8 cellular contexts compared by ENCODE assay signal in the genomic region with DNA sequence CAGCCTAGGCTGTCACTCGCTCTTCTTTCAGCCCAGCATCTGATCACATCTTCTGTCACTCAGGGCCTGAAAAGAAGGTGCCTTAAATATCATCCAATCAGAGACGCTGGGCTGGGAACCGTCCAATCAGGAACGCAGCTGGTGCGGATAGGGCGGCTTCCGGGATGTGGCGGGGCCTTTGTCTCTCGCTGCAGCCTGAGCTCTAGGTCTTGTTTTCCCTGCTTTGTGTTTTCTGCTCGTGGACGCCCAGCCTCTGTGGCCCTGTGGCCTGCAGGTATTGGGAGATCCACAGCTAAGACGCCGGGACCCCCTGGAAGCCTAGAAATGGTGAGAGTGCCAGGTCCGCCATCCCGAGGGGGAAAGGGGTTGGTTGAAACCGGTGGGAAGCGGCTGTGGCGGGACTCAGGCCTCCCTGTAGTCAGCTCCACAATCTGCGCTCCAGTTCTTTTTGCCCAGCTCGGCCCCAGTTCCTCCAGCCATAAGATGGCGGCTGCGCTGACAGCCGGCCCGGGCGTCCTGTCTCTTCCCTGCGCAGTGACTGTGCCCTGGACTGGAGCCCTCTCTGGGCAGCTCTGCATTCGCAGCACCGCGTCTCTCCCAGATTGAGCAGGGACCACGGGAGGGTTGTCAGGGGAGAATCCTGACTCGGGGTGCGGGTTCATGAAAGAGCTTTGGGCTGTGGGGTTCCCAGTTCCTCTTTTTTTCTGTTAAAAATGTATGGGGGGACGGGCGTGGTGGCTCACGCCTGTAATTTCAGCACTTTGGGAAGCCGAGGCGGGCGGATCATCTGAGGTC. TPM values are rescaled to one million over a fixed set of nuclear protein-coding genes. Genes with fewer than 3 reads are reported as not detected.
DNase-seq lines count a peak whose midpoint lies in the region; ATAC-seq, FAIRE-seq and TF ChIP-seq lines count a peak whose summit lies in the region.

A gene (plus strand): TSS at position 175 of the 795 bp plus-strand sequence. CDS start 150 bp downstream, at position 325.

- peaks cover 2% of the 10 kb centered on the region for H3K9me3 ChIP-seq in mammary epithelial cell (replicated peaks; ENCODE audit: insufficient read depth, low read length)
- peaks cover 1% of the 10 kb centered on the region for H3K9me3 ChIP-seq in small intestine (ENCODE audit: control insufficient read depth, low read depth)

- H3K79me2 ChIP-seq in mammary epithelial cell (ENCODE audit: insufficient read depth, low read length) = peaks cover 24% of the 10 kb centered on the region

- BruUV-seq in mammary epithelial cell (replicated peaks; lab: Mats Ljungman, UMichigan) = TSS peak; percentile 49

- peak within 1 kb of the TSS; percentile 99 for H2AFZ ChIP-seq in mammary epithelial cell (ENCODE audit: low read depth, low read length)

- CTCF ChIA-PET in mammary epithelial cell (lab: Charles Lee; ENCODE audit: low non-redundant PET) = interaction anchor here (0.7 kb wide), 1 partner anchor 560 kb away, joined by 3 read pairs; no protein-coding TSS in a partner anchor

- no peaks in the 10 kb centered on the region for H3K36me3 ChIP-seq in mammary epithelial cell (ENCODE audit: insufficient read depth, low read length)
- no peaks in the 10 kb centered on the region for H3K36me3 ChIP-seq in small intestine (ENCODE audit: control insufficient read depth in 2 of 2, insufficient read depth in 2 of 2, low read length in 2 of 2)

- peak within 1 kb of the TSS; percentile 83 for H3K4me2 ChIP-seq in mammary epithelial cell (ENCODE audit: insufficient read depth, low read depth, low read length)

- peak; percentile 44 for TF ChIP-seq POLR2A in GM15510 (IDR thresholded peaks at IDR 0.05; ENCODE audit: borderline replicate concordance, extremely low read depth, insufficient read length)

- peak; percentile 97 for ATAC-seq in HG02852 (IDR thresholded peaks at IDR 0.05; ENCODE audit: unreplicated experiment)

- H3K27me3 ChIP-seq in mammary epithelial cell (ENCODE audit: insufficient read depth, low read length) (no peaks in the 10 kb centered on the region), small intestine (ENCODE audit: control insufficient read depth in 2 of 2, insufficient read depth in 2 of 2, low read length in 2 of 2) (no peaks in the 10 kb centered on the region)

- FAIRE-seq in small intestine (lab: Jason Lieb, UNC) = no peak

- H3K4me3 ChIP-seq in WI38 (ENCODE audit: low read depth, low read length) (peak within 1 kb of the TSS; percentile 83), mammary epithelial cell (replicated peaks in 1 of 3; ENCODE audit: insufficient read depth in 1 of 3, low read depth in 2 of 3, low read length in 3 of 3) (peak within 1 kb of the TSS; percentile 71 to 93 (median 76)), small intestine (ENCODE audit: low read depth in 1 of 2, low read length in 2 of 2) (peak within 1 kb of the TSS; percentile 48 to 68)

- intact Hi-C loops in mammary epithelial cell (cut with micrococcal nuclease) = loop anchor here (1.0 to 10.0 kb wide), 3 partner anchors 97 to 498 kb away; a partner anchor contains a TSS

- TF ChIP-seq CTCF in WI38 (IDR thresholded peaks at IDR 0.05; ENCODE audit: low read depth, low read length) (no peak), mammary epithelial cell (conservative IDR thresholded peaks at IDR 0.05 in 1 of 2, IDR thresholded peaks at IDR 0.05 in 1 of 2; ENCODE audit: extremely low read depth in 1 of 2, insufficient read depth in 1 of 2, low read depth in 1 of 2, low read length in 2 of 2) (no peak)

- WGBS in mammary epithelial cell (ENCODE audit: low coverage, missing lambda C conversion rate) = 2% methylated on average over 23 of the region's 38 CpGs
- WGBS in small intestine, 3 donors = 1 to 10% (median 7%) methylated on average over 35 to 38 of the region's 38 CpGs

- H3K9ac ChIP-seq in mammary epithelial cell (ENCODE audit: insufficient read depth, low read length) = peak within 1 kb of the TSS; percentile 65

- H3K27ac ChIP-seq in mammary epithelial cell (ENCODE audit: insufficient read depth, low read depth, low read length) (peak within 1 kb of the TSS; percentile 72), small intestine (ENCODE audit: low read depth in 1 of 2, low read length in 1 of 2) (peak within 1 kb of the TSS; percentile 44 to 96)

- DNase-seq in NCI-H2081 (lab: John Stamatoyannopoulos, UW) (peak; percentile 91 to 95), mammary epithelial cell (peak; percentile 90), iPS-NIHi11 (ENCODE audit: low spot score) (peak; percentile 84), small intestine (peak; percentile 64), SW480 (ENCODE audit: low spot score) (no peak)

- H4K20me1 ChIP-seq in mammary epithelial cell (ENCODE audit: insufficient read depth, low read length) = no peaks in the 10 kb centered on the region

- dilution Hi-C loops in mammary epithelial cell (cut with HindIII; ENCODE audit: low sequenced_read_pairs) = no loop called here

- H3K4me1 ChIP-seq in mammary epithelial cell (ENCODE audit: insufficient read depth, low read length) (no peaks in the 10 kb centered on the region), small intestine (ENCODE audit: control insufficient read depth in 2 of 2, insufficient read depth in 1 of 2, low read depth in 1 of 2, low read length in 1 of 2) (no peaks in the 10 kb centered on the region)

- in situ Hi-C loops in mammary epithelial cell (cut with MboI; ENCODE audit: low sequenced_read_pairs in 2 of 2) = no loop called here

RNA-seq across cellular contexts. Expression of the gene that starts here (rescaled TPM):
- 10 to 100 TPM in 1 of 2 donors, 1 to 10 TPM in 1; 9.8 to 10.5 TPM for total RNA-seq in mammary epithelial cell
- polyA plus RNA-seq in mammary epithelial cell = 6.6 TPM
- polyA minus RNA-seq in mammary epithelial cell = 11.2 TPM
- polyA plus RNA-seq in small intestine = 1 to 10 TPM in 1 of 3 donors, under 1 TPM in 1, not detected in 1; 0.81 to 2.9 TPM
